In genomic region chr14:96304956-96305355, GRCh38 we compare ENCODE assay signal across 2 cellular contexts.
TF ChIP-seq lines count a peak whose summit lies in the region.

No MANE protein-coding gene starts in this region.

TF ChIP-seq in SK-N-SH, 30 proteins besides CTCF, POLR2A, EP300 and RAD21 (continued from another document):
- no peak for TF ChIP-seq NFIC (IDR thresholded peaks at IDR 0.05; ENCODE audit: borderline replicate concordance)
- no peak for TF ChIP-seq YY1 (IDR thresholded peaks at IDR 0.05; ENCODE audit: low read depth)
- no peak for TF ChIP-seq MAX (IDR thresholded peaks at IDR 0.05; ENCODE audit: low read depth)
- no peak for TF ChIP-seq FOSL2 (IDR thresholded peaks at IDR 0.05; ENCODE audit: borderline replicate concordance, low read depth)
- TF ChIP-seq FOXM1 (IDR thresholded peaks at IDR 0.05; ENCODE audit: low read depth) = no peak
- TF ChIP-seq RXRA (IDR thresholded peaks at IDR 0.05; ENCODE audit: borderline replicate concordance, low read depth) = no peak
- no peak for TF ChIP-seq REST (IDR thresholded peaks at IDR 0.05; ENCODE audit: low read depth, low read length)
- no peak for TF ChIP-seq NRF1 (IDR thresholded peaks at IDR 0.05; ENCODE audit: low read depth, low read length)
- no peak for TF ChIP-seq TEAD4 (IDR thresholded peaks at IDR 0.05; ENCODE audit: borderline replicate concordance, insufficient read depth)
- no peak for TF ChIP-seq TCF12 (IDR thresholded peaks at IDR 0.05)
- no peak for TF ChIP-seq POLR2AphosphoS5 (IDR thresholded peaks at IDR 0.05; ENCODE audit: low read depth, low read length)
- TF ChIP-seq RCOR1 (IDR thresholded peaks at IDR 0.05; ENCODE audit: low read length) = no peak
- TF ChIP-seq MEF2A (IDR thresholded peaks at IDR 0.05; ENCODE audit: borderline replicate concordance, low read depth) = no peak
- no peak for TF ChIP-seq GATA2 (CRISPR knock-in tag; IDR thresholded peaks at IDR 0.05)

TF ChIP-seq in SK-N-SH treated with all-trans-retinoic acid at 6 μM for 48 hours, 23 proteins besides CTCF, POLR2A, EP300 and RAD21 (continued from another document):
- TF ChIP-seq POU6F1 (CRISPR knock-in tag; IDR thresholded peaks at IDR 0.05; ENCODE audit: borderline replicate concordance, low read depth) = no peak
- no peak for TF ChIP-seq CSRNP3 (CRISPR knock-in tag; IDR thresholded peaks at IDR 0.05)
- no peak for TF ChIP-seq ZFP30 (CRISPR knock-in tag; IDR thresholded peaks at IDR 0.05)
- no peak for TF ChIP-seq TOX (CRISPR knock-in tag; IDR thresholded peaks at IDR 0.05; ENCODE audit: borderline replicate concordance)
- no peak for TF ChIP-seq ESRRG (CRISPR knock-in tag; IDR thresholded peaks at IDR 0.05)
- TF ChIP-seq PPARA (CRISPR knock-in tag; IDR thresholded peaks at IDR 0.05; ENCODE audit: borderline replicate concordance) = no peak
- no peak for TF ChIP-seq ZNF8 (CRISPR knock-in tag; IDR thresholded peaks at IDR 0.05)
- no peak for TF ChIP-seq ISL1 (CRISPR knock-in tag; IDR thresholded peaks at IDR 0.05)
- TF ChIP-seq TSHZ2 (CRISPR knock-in tag; IDR thresholded peaks at IDR 0.05) = no peak
- TF ChIP-seq ZNF70 (CRISPR knock-in tag; IDR thresholded peaks at IDR 0.05) = no peak
TF ChIP-seq in SK-N-SH treated with all-trans-retinoic acid at 6 μM for 48 hours: peak in this region for 0.
